8 cellular contexts compared by ENCODE assay signal in genomic region chr17:62138676-62139121, GRCh38.
DNase-seq lines count a peak whose midpoint lies in the region; ATAC-seq and TF ChIP-seq lines count a peak whose summit lies in the region.
"Not testable (repeated sequence)": the region's sequence is repeated elsewhere in the genome, so short reads cannot be mapped to it uniquely, and the experiment has no call there.

No MANE protein-coding gene starts in this region.

- H3K4me1 Mint-ChIP-seq in activated T-cell treated with anti-CD3 and anti-CD28 coated beads, Interleukin-2, amount 50 U/mL, for 24 hours (ENCODE audit: low read depth): not testable (repeated sequence)

- H3K9me3 ChIP-seq in RWPE2 (ENCODE audit: severe bottlenecking); breast epithelium; upper lobe of right lung: not testable (repeated sequence)

- not testable (repeated sequence) for TF ChIP-seq POLR2A in breast epithelium (IDR thresholded peaks at IDR 0.05)

- H3K4me3 Mint-ChIP-seq in activated T-cell treated with anti-CD3 and anti-CD28 coated beads, Interleukin-2, amount 50 U/mL, for 24 hours: not testable (repeated sequence)

- H3K27ac ChIP-seq in RWPE2 (ENCODE audit: poor library complexity, severe bottlenecking); breast epithelium; upper lobe of right lung: not testable (repeated sequence)

- TF ChIP-seq CTCF in RWPE2 (IDR thresholded peaks at IDR 0.05; ENCODE audit: poor library complexity, severe bottlenecking) (peak; percentile 7), retinal pigment epithelial cell (conservative IDR thresholded peaks at IDR 0.05; ENCODE audit: low read depth, low read length) (peak; percentile 14)
- TF ChIP-seq CTCF in breast epithelium (IDR thresholded peaks at IDR 0.05); upper lobe of right lung (IDR thresholded peaks at IDR 0.05): not testable (repeated sequence)

- H3K27ac Mint-ChIP-seq in activated T-cell treated with anti-CD3 and anti-CD28 coated beads, Interleukin-2, amount 50 U/mL, for 24 hours: not testable (repeated sequence)

- H3K36me3 Mint-ChIP-seq in activated T-cell treated with anti-CD3 and anti-CD28 coated beads, Interleukin-2, amount 50 U/mL, for 24 hours (ENCODE audit: low read depth): not testable (repeated sequence)

- H3K36me3 ChIP-seq in RWPE2 (ENCODE audit: low read depth); breast epithelium; upper lobe of right lung: not testable (repeated sequence)

- peaks cover 44% of the 10 kb centered on the region for H3K27me3 Mint-ChIP-seq in activated T-cell treated with anti-CD3 and anti-CD28 coated beads, Interleukin-2, amount 50 U/mL, for 24 hours

- not testable (repeated sequence) for H3K4me1 ChIP-seq in RWPE2 (ENCODE audit: insufficient read depth, poor library complexity, severe bottlenecking); breast epithelium; upper lobe of right lung

- intact Hi-C loops in breast epithelium (cut with DNase I; ENCODE audit: low total_unique reads); upper lobe of right lung (cut with DNase I): not testable (repeated sequence)

- peak; percentile 24 for DNase-seq in Daoy (ENCODE audit: low read depth)
- peak; percentile 40 for DNase-seq in NCI-H1694 treated with DMSO at 0.1 percent for 48 hours (lab: John Stamatoyannopoulos, UW)
- DNase-seq in RWPE2 (ENCODE audit: low spot score); breast epithelium (ENCODE audit: low spot score in 2 of 2); retinal pigment epithelial cell (ENCODE audit: low read depth); upper lobe of right lung: not testable (repeated sequence)
- DNase-seq in activated T-cell treated with anti-CD3 and anti-CD28 coated beads, Interleukin-2, amount 50 U/mL, for 24 hours: peak; percentile 39
- DNase-seq in iris pigment epithelial cell (ENCODE audit: low read depth): peak; percentile 9

- H3K9me3 Mint-ChIP-seq in activated T-cell treated with anti-CD3 and anti-CD28 coated beads, Interleukin-2, amount 50 U/mL, for 24 hours: not testable (repeated sequence)

- H3K27me3 ChIP-seq in RWPE2 (ENCODE audit: insufficient read depth, poor library complexity, severe bottlenecking) (peaks cover 13% of the 10 kb centered on the region), breast epithelium (peaks cover 0 to 27% of the 10 kb centered on the region in 2 donors), upper lobe of right lung (peaks cover 19% of the 10 kb centered on the region)

- H3K4me3 ChIP-seq in RWPE2 (ENCODE audit: severe bottlenecking) (peak overlapping the region; percentile 4), breast epithelium (peak overlapping the region in 2 of 3 donors; percentile 3 to 32), retinal pigment epithelial cell (ENCODE audit: low read length) (peak overlapping the region; percentile 23)
- H3K4me3 ChIP-seq in upper lobe of right lung: not testable (repeated sequence)

- ATAC-seq in RWPE2 (ENCODE audit: low read depth) (peak; percentile 78), upper lobe of right lung (peak; percentile 39)
